Comparison of ENCODE assay signal across 17 cellular contexts in genomic region chr1:101064697-101065096, GRCh38. TPM values are rescaled to one million over a fixed set of nuclear protein-coding genes. Genes with fewer than 3 reads are reported as not detected.
DNase-seq lines count a peak whose midpoint lies in the region; ATAC-seq and TF ChIP-seq lines count a peak whose summit lies in the region.
"Had no signal": no experiment of that assay in that cellular context is flagged by ENCODE, and none has a peak within 500 bp of the region (broad histone marks: within the 10 kb centered on the region; RNA-seq: fewer than 3 reads in every experiment).

No MANE protein-coding gene starts in this region.

- DNase-seq in CD4-positive, alpha-beta T cell = no peak
- DNase-seq in DMS 273 treated with DMSO at 0.1 percent for 48 hours (lab: John Stamatoyannopoulos, UW) (peak; percentile 21), NCI-H69 (lab: John Stamatoyannopoulos, UW) (peak; percentile 52), left lobe of liver (ENCODE audit: low spot score) (no peak), coronary artery (ENCODE audit: low spot score) (no peak)
- DNase-seq in natural killer cell treated with Interleukin-12 subunit alpha and Interleukin-12 subunit beta and Interleukin-15 and Interleukin-18, amount 100 ng/mL, for 72 hours (ENCODE audit: low spot score) = no peak
- DNase-seq: DND-41, KBM-7, NCI-H1436 treated with DMSO at 0.1 percent for 48 hours, NCI-H2081, NCI-H526 treated with DMSO at 0.1 percent for 48 hours had no signal

- H3K27me3 ChIP-seq in CD4-positive, alpha-beta T cell (ENCODE audit: control insufficient read depth, insufficient read depth, low read length) = no peaks in the 10 kb centered on the region

- H3K27me3 Mint-ChIP-seq in CD4-positive, alpha-beta T cell = no peaks in the 10 kb centered on the region
- no peaks in the 10 kb centered on the region for H3K27me3 Mint-ChIP-seq in natural killer cell treated with Interleukin-12 subunit alpha and Interleukin-12 subunit beta and Interleukin-15 and Interleukin-18, amount 100 ng/mL, for 72 hours

- no peaks in the 10 kb centered on the region for H3K9me3 ChIP-seq in CD4-positive, alpha-beta T cell (ENCODE audit: control insufficient read depth, low read length)

- TF ChIP-seq CTCF in CD4-positive, alpha-beta T cell (IDR thresholded peaks at IDR 0.05) = no peak
- TF ChIP-seq CTCF in coronary artery (IDR thresholded peaks at IDR 0.05) = no peak

- CTCF ChIA-PET in CD4-positive, alpha-beta T cell (lab: Charles Lee) = interaction anchor here (0.5 kb wide), 1 partner anchor 129 kb away, joined by 3 read pairs; no protein-coding TSS in a partner anchor

- no peaks in the 10 kb centered on the region for H3K9me3 Mint-ChIP-seq in CD4-positive, alpha-beta T cell
- H3K9me3 Mint-ChIP-seq in natural killer cell treated with Interleukin-12 subunit alpha and Interleukin-12 subunit beta and Interleukin-15 and Interleukin-18, amount 100 ng/mL, for 72 hours = no peaks in the 10 kb centered on the region
- H3K9me3 Mint-ChIP-seq: CD14-positive monocyte, GM23338 had no signal

- ATAC-seq in CD4-positive, alpha-beta T cell (ENCODE audit: poor library complexity) = no peak
- ATAC-seq in left lobe of liver (peak; percentile 26), GM19463 (IDR thresholded peaks at IDR 0.05; ENCODE audit: unreplicated experiment) (no peak)
- no peak for ATAC-seq in natural killer cell treated with Interleukin-12 subunit alpha and Interleukin-12 subunit beta and Interleukin-15 and Interleukin-18, amount 100 ng/mL, for 72 hours
- ATAC-seq: GM12878, GM23338, HCT116, Panc1 had no signal

- intact Hi-C loops in CD4-positive, alpha-beta T cell (cut with DNase I, micrococcal nuclease) = loop anchor here in 1 of 2 experiments (5.0 kb wide), 1 partner anchor 48 kb away; no protein-coding TSS in a partner anchor

- peak overlapping the region; percentile 79 for H3K27ac Mint-ChIP-seq in CD4-positive, alpha-beta T cell
- H3K27ac Mint-ChIP-seq in natural killer cell treated with Interleukin-12 subunit alpha and Interleukin-12 subunit beta and Interleukin-15 and Interleukin-18, amount 100 ng/mL, for 72 hours = no peak overlapping the region
- H3K27ac Mint-ChIP-seq: CD14-positive monocyte, GM23338 had no signal

- POLR2A ChIA-PET in CD4-positive, alpha-beta T cell (lab: Charles Lee) = interaction anchor here (1.9 kb wide), 1 partner anchor 57 kb away, joined by 4 read pairs; no protein-coding TSS in a partner anchor

- H3K4me1 Mint-ChIP-seq in CD4-positive, alpha-beta T cell (ENCODE audit: low read depth) = peaks cover 65% of the 10 kb centered on the region
- H3K4me1 Mint-ChIP-seq in natural killer cell treated with Interleukin-12 subunit alpha and Interleukin-12 subunit beta and Interleukin-15 and Interleukin-18, amount 100 ng/mL, for 72 hours (ENCODE audit: low read depth in 2 of 2) = peaks cover 10 to 22% of the 10 kb centered on the region in 2 donors
- H3K4me1 Mint-ChIP-seq: CD14-positive monocyte had no signal

- peaks cover 22% of the 10 kb centered on the region for H3K36me3 Mint-ChIP-seq in CD4-positive, alpha-beta T cell (ENCODE audit: low read depth)
- H3K36me3 Mint-ChIP-seq in natural killer cell treated with Interleukin-12 subunit alpha and Interleukin-12 subunit beta and Interleukin-15 and Interleukin-18, amount 100 ng/mL, for 72 hours = no peaks in the 10 kb centered on the region
- H3K36me3 Mint-ChIP-seq: CD14-positive monocyte had no signal

- H3K4me3 ChIP-seq in coronary artery = no peak overlapping the region
- H3K4me3 ChIP-seq: GM12878, GM23338 had no signal

- H3K4me3 Mint-ChIP-seq in CD4-positive, alpha-beta T cell = peak overlapping the region; percentile 64
- no peak overlapping the region for H3K4me3 Mint-ChIP-seq in natural killer cell treated with Interleukin-12 subunit alpha and Interleukin-12 subunit beta and Interleukin-15 and Interleukin-18, amount 100 ng/mL, for 72 hours
- H3K4me3 Mint-ChIP-seq: CD14-positive monocyte, GM23338 had no signal

- no peak overlapping the region for H3K27ac ChIP-seq in CD4-positive, alpha-beta T cell (ENCODE audit: low read depth, low read length)
- H3K27ac ChIP-seq in coronary artery = no peak overlapping the region

RNA-seq across cellular contexts. Expression of gene DPH5, which starts 39.1 kb away (rescaled TPM):
- 10 to 100 TPM; 31.3 to 35.4 TPM for total RNA-seq in CD4-positive, alpha-beta T cell
- total RNA-seq in left lobe of liver = 18.4 TPM
- total RNA-seq in natural killer cell treated with Interleukin-12 subunit alpha and Interleukin-12 subunit beta and Interleukin-15 and Interleukin-18, amount 100 ng/mL, for 72 hours = 10 to 100 TPM; 20.1 to 28.9 TPM

Comparison
In these comparisons a context has a peak if more than half of its experiments do, and no peak if none do; other contexts are left out.
1. DNase-seq: peak in DMS 273 treated with DMSO at 0.1 percent for 48 hours (single experiment) and NCI-H69 (single experiment); none in CD4-positive, alpha-beta T cell (0 of 10), left lobe of liver (single experiment), coronary artery (single experiment) and natural killer cell treated with Interleukin-12 subunit alpha and Interleukin-12 subunit beta and Interleukin-15 and Interleukin-18, amount 100 ng/mL, for 72 hours (single experiment).